ENCODE assay signal across 19 cellular contexts in the genomic region with DNA sequence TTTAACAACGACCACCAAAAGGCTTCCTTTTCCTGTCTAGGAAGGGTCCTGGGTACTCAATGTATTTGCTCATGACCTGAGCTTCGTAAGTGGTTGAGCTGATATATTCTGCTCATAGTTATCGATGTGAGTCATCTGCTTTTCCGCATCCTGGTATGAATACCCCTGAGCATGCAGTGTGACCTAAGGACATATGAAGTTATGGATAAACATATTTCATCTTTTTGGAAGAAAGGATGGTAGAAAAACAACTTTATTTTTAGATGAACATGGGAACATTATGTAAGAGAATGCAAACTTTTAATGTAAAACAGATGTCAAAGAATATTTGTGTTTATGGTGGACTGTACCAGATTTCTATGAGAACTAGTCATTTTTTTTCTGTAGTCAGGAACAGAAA. TPM values are rescaled to one million over a fixed set of nuclear protein-coding genes. Genes with fewer than 3 reads are reported as not detected.
DNase-seq lines count a peak whose midpoint lies in the region; ATAC-seq and TF ChIP-seq lines count a peak whose summit lies in the region.
"Had no signal": no experiment of that assay in that cellular context is flagged by ENCODE, and none has a peak within 500 bp of the region (broad histone marks: within the 10 kb centered on the region; RNA-seq: fewer than 3 reads in every experiment).

No MANE protein-coding gene starts in this region.

- no peaks in the 10 kb centered on the region for H3K36me3 Mint-ChIP-seq in activated T-cell treated with anti-CD3 and anti-CD28 coated beads, Interleukin-2, amount 50 U/mL, for 72 hours (ENCODE audit: insufficient read depth in 2 of 2)
- H3K36me3 Mint-ChIP-seq: CD4-positive, CD25-positive, alpha-beta regulatory T cell had no signal

- no peaks in the 10 kb centered on the region for H3K36me3 ChIP-seq in brain microvascular endothelial cell (replicated peaks)

- ATAC-seq in activated T-cell treated with anti-CD3 and anti-CD28 coated beads, Interleukin-2, amount 50 U/mL, for 72 hours (replicated peaks in 1 of 2): no peak
- ATAC-seq: K562 had no signal

- DNase-seq in HS-5 (ENCODE audit: low read depth) (peak; percentile 82), brain microvascular endothelial cell (peak; percentile 76), fibroblast of mammary gland (ENCODE audit: low read depth) (peak; percentile 47), smooth muscle cell of the brain vasculature (ENCODE audit: low read depth, low spot score) (peak; percentile 33), NCI-H1436 (lab: John Stamatoyannopoulos, UW) (no peak), GOT3 (lab: John Stamatoyannopoulos, UW) (no peak)
- no peak for DNase-seq in activated T-cell treated with anti-CD3 and anti-CD28 coated beads, Interleukin-2, amount 50 U/mL, for 72 hours
- DNase-seq: Caco-2; CD4-positive, CD25-positive, alpha-beta regulatory T cell; DMS153; H7; NCI-H1417 treated with DMSO at 0.1 percent for 48 hours; NCI-H2029; NCI-H2171; NCI-H446; NK-92 treated with Interleukin-12 subunit alpha and Interleukin-12 subunit beta, amount 100 ng/mL, for 24 hours had no signal

- H3K27ac Mint-ChIP-seq in activated T-cell treated with anti-CD3 and anti-CD28 coated beads, Interleukin-2, amount 50 U/mL, for 72 hours: no peak overlapping the region
- H3K27ac Mint-ChIP-seq: B cell; CD4-positive, CD25-positive, alpha-beta regulatory T cell had no signal

- no peaks in the 10 kb centered on the region for H3K27me3 ChIP-seq in brain microvascular endothelial cell (replicated peaks)

- no peaks in the 10 kb centered on the region for H3K9me3 Mint-ChIP-seq in activated T-cell treated with anti-CD3 and anti-CD28 coated beads, Interleukin-2, amount 50 U/mL, for 72 hours

- in situ Hi-C loops in brain microvascular endothelial cell (cut with HindIII; ENCODE audit: low pct_ligation_motif_present, low sequenced_read_pairs): no loop called here

- H3K4me3 ChIP-seq in brain microvascular endothelial cell (ENCODE audit: low read depth, low read length) (no peak overlapping the region), fibroblast of mammary gland (ENCODE audit: control insufficient read depth, low read depth, low read length) (no peak overlapping the region)
- H3K4me3 ChIP-seq: K562 had no signal

- no peak overlapping the region for H3K4me3 Mint-ChIP-seq in activated T-cell treated with anti-CD3 and anti-CD28 coated beads, Interleukin-2, amount 50 U/mL, for 72 hours
- H3K4me3 Mint-ChIP-seq: CD4-positive, CD25-positive, alpha-beta regulatory T cell had no signal

- H3K27me3 Mint-ChIP-seq in activated T-cell treated with anti-CD3 and anti-CD28 coated beads, Interleukin-2, amount 50 U/mL, for 72 hours (ENCODE audit: low read depth): no peaks in the 10 kb centered on the region
- H3K27me3 Mint-ChIP-seq: B cell; CD4-positive, CD25-positive, alpha-beta regulatory T cell had no signal

- H3K4me1 Mint-ChIP-seq in activated T-cell treated with anti-CD3 and anti-CD28 coated beads, Interleukin-2, amount 50 U/mL, for 72 hours (ENCODE audit: low read depth): no peaks in the 10 kb centered on the region
- H3K4me1 Mint-ChIP-seq: CD4-positive, CD25-positive, alpha-beta regulatory T cell had no signal

- no peak for TF ChIP-seq CTCF in brain microvascular endothelial cell (IDR thresholded peaks at IDR 0.05; ENCODE audit: low read depth, low read length, missing control alignments)
- TF ChIP-seq CTCF in fibroblast of mammary gland (conservative IDR thresholded peaks at IDR 0.05; ENCODE audit: control insufficient read depth, insufficient read depth, low read depth, low read length): no peak

- peak overlapping the region; percentile 53 for H3K27ac ChIP-seq in brain microvascular endothelial cell
- H3K27ac ChIP-seq: RWPE1 had no signal

RNA-seq across cellular contexts. Expression of gene TRPC6, which starts 28.4 kb away (rescaled TPM):
- total RNA-seq in activated T-cell treated with anti-CD3 and anti-CD28 coated beads, Interleukin-2, amount 50 U/mL, for 72 hours: not detected
- total RNA-seq: B cell; CD4-positive, CD25-positive, alpha-beta regulatory T cell; K562 had no signal

Comparison
In these comparisons a context has a peak if more than half of its experiments do, and no peak if none do; other contexts are left out.
1. DNase-seq: peak in HS-5 (single experiment), brain microvascular endothelial cell (single experiment), fibroblast of mammary gland (single experiment) and smooth muscle cell of the brain vasculature (single experiment); none in NCI-H1436 (single experiment), activated T-cell treated with anti-CD3 and anti-CD28 coated beads, Interleukin-2, amount 50 U/mL, for 72 hours (0 of 2) and GOT3 (single experiment).